ENCODE assay signal across 8 cellular contexts in genomic region chr19:57560049-57560491, GRCh38.
DNase-seq lines count a peak whose midpoint lies in the region; ATAC-seq, FAIRE-seq and TF ChIP-seq lines count a peak whose summit lies in the region.

No MANE protein-coding gene starts in this region.

- peak; percentile 30 for DNase-seq in D341Med (ENCODE audit: low spot score)
- DNase-seq in astrocyte of the cerebellum (ENCODE audit: low read depth) = no peak
- peak; percentile 79 for DNase-seq in iris pigment epithelial cell (ENCODE audit: low read depth)
- no peak for DNase-seq in D721Med (ENCODE audit: insufficient read length, low spot score)
- DNase-seq in DMS153 treated with DMSO at 0.1 percent for 48 hours (lab: John Stamatoyannopoulos, UW; ENCODE audit: unreplicated experiment) = no peak

- no peaks in the 10 kb centered on the region for H3K27me3 ChIP-seq in subcutaneous abdominal adipose tissue (ENCODE audit: control insufficient read depth in 5 of 5, insufficient read depth in 4 of 5, low read length in 5 of 5)

- peak overlapping the region; percentile 67 for H3K27ac ChIP-seq in subcutaneous abdominal adipose tissue (ENCODE audit: low read depth, low read length)

- peaks cover 4 to 31% (median 21%) of the 10 kb centered on the region in 5 donors for H3K4me1 ChIP-seq in subcutaneous abdominal adipose tissue (ENCODE audit: control insufficient read depth in 5 of 5, insufficient read depth in 5 of 5, low read length in 5 of 5)

- FAIRE-seq in D721Med (lab: Jason Lieb, UNC) = no peak

- H3K9me3 ChIP-seq in subcutaneous abdominal adipose tissue (ENCODE audit: control insufficient read depth in 5 of 5, low read length in 5 of 5) = peaks cover 5 to 31% (median 13%) of the 10 kb centered on the region in 5 donors

- H3K4me3 ChIP-seq in astrocyte of the cerebellum (ENCODE audit: low read depth, low read length) = peak overlapping the region; percentile 88
- H3K4me3 ChIP-seq in subcutaneous abdominal adipose tissue (ENCODE audit: low read depth in 1 of 5, low read length in 5 of 5) = peak overlapping the region; percentile 80 to 99 (median 96)

- H3K9ac ChIP-seq in subcutaneous abdominal adipose tissue (ENCODE audit: low read length in 5 of 5) = peak overlapping the region in 4 of 5 donors; percentile 89 to 97 (median 93)

- in situ Hi-C loops in astrocyte of the cerebellum (cut with HindIII; ENCODE audit: low sequenced_read_pairs) = no loop called here

- no peak for TF ChIP-seq CTCF in astrocyte of the cerebellum (IDR thresholded peaks at IDR 0.05; ENCODE audit: low read depth, low read length, missing control alignments)
- TF ChIP-seq CTCF in D721Med (IDR thresholded peaks at IDR 0.05; ENCODE audit: insufficient read depth, missing control alignments) = no peak

- H3K36me3 ChIP-seq in subcutaneous abdominal adipose tissue (ENCODE audit: control insufficient read depth in 5 of 5, insufficient read depth in 5 of 5, low read length in 5 of 5) = peaks cover 6 to 14% (median 14%) of the 10 kb centered on the region in 5 donors

- ATAC-seq in HG03354 (IDR thresholded peaks at IDR 0.05; ENCODE audit: poor library complexity, severe bottlenecking, unreplicated experiment) (peak; percentile 21), GM19023 (IDR thresholded peaks at IDR 0.05; ENCODE audit: unreplicated experiment) (no peak)

Comparison
In these comparisons a context has a peak if more than half of its experiments do, and no peak if none do; other contexts are left out.
1. DNase-seq: peak in D341Med (single experiment) and iris pigment epithelial cell (single experiment); none in astrocyte of the cerebellum (single experiment), D721Med (single experiment) and DMS153 treated with DMSO at 0.1 percent for 48 hours (single experiment).